18 cellular contexts compared by ENCODE assay signal in the genomic region with DNA sequence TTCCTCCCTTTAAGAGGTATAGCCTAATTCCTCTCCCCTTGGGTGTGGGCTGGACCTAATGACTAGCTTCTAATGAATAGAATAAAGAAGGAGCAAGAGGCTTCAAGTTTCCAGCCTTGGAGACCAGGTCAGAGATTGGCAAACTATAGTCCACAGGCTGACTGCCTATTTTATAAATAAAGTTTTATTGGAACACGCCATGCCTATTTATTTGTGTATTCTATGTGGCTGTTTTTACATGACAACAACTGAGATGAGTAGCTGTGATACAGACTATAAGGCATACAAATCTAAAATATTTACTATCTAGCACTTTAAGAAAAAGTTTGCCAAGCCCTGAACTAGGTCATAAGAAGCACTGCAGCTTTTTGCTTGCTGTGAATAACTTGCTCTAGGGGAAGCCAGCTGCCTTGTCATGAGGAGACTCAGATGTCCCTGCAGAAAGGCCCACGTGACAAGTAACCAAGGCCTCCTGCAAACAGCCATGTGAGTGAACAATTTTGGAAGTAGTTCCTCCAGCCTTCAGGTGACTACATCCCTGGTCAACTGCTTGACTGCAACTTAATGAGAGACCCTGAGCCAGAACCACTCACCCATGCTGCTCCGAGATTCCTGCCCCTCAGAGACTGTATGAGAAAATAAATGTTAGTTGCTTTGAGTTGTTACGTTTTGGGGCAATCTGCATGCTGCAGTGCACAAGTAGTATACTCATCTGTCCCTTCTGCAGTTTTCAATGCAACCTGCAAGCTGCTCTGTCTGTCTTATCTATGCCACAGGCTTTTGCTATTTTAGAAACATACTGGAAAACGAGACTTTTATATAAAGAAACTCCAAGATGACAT. TPM values are rescaled to one million over a fixed set of nuclear protein-coding genes. Genes with fewer than 3 reads are reported as not detected.
DNase-seq lines count a peak whose midpoint lies in the region; ATAC-seq and TF ChIP-seq lines count a peak whose summit lies in the region.
"Had no signal": no experiment of that assay in that cellular context is flagged by ENCODE, and none has a peak within 500 bp of the region (broad histone marks: within the 10 kb centered on the region; RNA-seq: fewer than 3 reads in every experiment).

No MANE protein-coding gene starts in this region.

- peaks cover 5% of the 10 kb centered on the region for H3K9me3 Mint-ChIP-seq in nephron progenitor cell
- H3K9me3 Mint-ChIP-seq: stimulated activated naive CD8-positive, alpha-beta T cell treated with anti-CD3 and anti-CD28 coated beads, Interleukin-15, amount 100 ng/mL, for 72 hours had no signal

- no peak for ATAC-seq in HG02588 (IDR thresholded peaks at IDR 0.05; ENCODE audit: unreplicated experiment)
- ATAC-seq: stimulated activated naive CD8-positive, alpha-beta T cell treated with anti-CD3 and anti-CD28 coated beads, Interleukin-15, amount 100 ng/mL, for 72 hours had no signal

- H3K9me3 ChIP-seq in muscle layer of duodenum (ENCODE audit: control insufficient read depth in 1 of 2, low read length in 2 of 2), result no peaks in the 10 kb centered on the region
- H3K9me3 ChIP-seq: ascending aorta, vagina had no signal

- H3K27ac ChIP-seq in dorsolateral prefrontal cortex (peak overlapping the region in 38 of 59 donors; percentile 1 to 75 (median 46)), muscle layer of duodenum (ENCODE audit: low read length) (peak overlapping the region; percentile 12)
- H3K27ac ChIP-seq: ascending aorta, vagina, VCaP had no signal

- intact Hi-C loops in dorsolateral prefrontal cortex (cut with DNase I), result no loop called here

- no peak overlapping the region for H3K4me3 ChIP-seq in dorsolateral prefrontal cortex
- H3K4me3 ChIP-seq in muscle layer of duodenum (ENCODE audit: low read depth in 1 of 2, low read length in 2 of 2), result no peak overlapping the region
- H3K4me3 ChIP-seq: ascending aorta, vagina had no signal

- H3K36me3 ChIP-seq in muscle layer of duodenum (ENCODE audit: control insufficient read depth in 1 of 2, insufficient read depth in 2 of 2, low read length in 2 of 2), result no peaks in the 10 kb centered on the region
- H3K36me3 ChIP-seq: ascending aorta, vagina had no signal

- no peaks in the 10 kb centered on the region for H3K27me3 ChIP-seq in dorsolateral prefrontal cortex
- H3K27me3 ChIP-seq in muscle layer of duodenum (ENCODE audit: low read depth, low read length), result no peaks in the 10 kb centered on the region
- H3K27me3 ChIP-seq: ascending aorta, vagina had no signal

- no peak overlapping the region for H3K4me3 Mint-ChIP-seq in nephron progenitor cell
- H3K4me3 Mint-ChIP-seq: stimulated activated naive CD8-positive, alpha-beta T cell treated with anti-CD3 and anti-CD28 coated beads, Interleukin-15, amount 100 ng/mL, for 72 hours had no signal

- no peaks in the 10 kb centered on the region for H3K36me3 Mint-ChIP-seq in nephron progenitor cell (ENCODE audit: low read depth)

- H3K4me1 ChIP-seq in muscle layer of duodenum (ENCODE audit: control insufficient read depth in 1 of 2, insufficient read depth in 2 of 2, low read length in 2 of 2), result no peaks in the 10 kb centered on the region
- H3K4me1 ChIP-seq: ascending aorta, vagina had no signal

- in situ Hi-C loops in Caki2 (cut with HindIII; ENCODE audit: low pct_unique_long_range_greater_than_20kb, low sequenced_read_pairs), result no loop called here

- peaks cover 7% of the 10 kb centered on the region for H3K27me3 Mint-ChIP-seq in nephron progenitor cell (ENCODE audit: low read depth, poor library complexity)
- H3K27me3 Mint-ChIP-seq: progenitor cell of endocrine pancreas; stimulated activated naive CD8-positive, alpha-beta T cell treated with anti-CD3 and anti-CD28 coated beads, Interleukin-15, amount 100 ng/mL, for 72 hours had no signal

- DNase-seq in Caki2 (ENCODE audit: low read depth) (peak; percentile 76), NAMALWA (ENCODE audit: low spot score) (peak; percentile 14), dorsolateral prefrontal cortex (peak in 6 of 10 donors; percentile 9 to 78 (median 57)), nephron progenitor cell (no peak), GOT3 (lab: John Stamatoyannopoulos, UW) (no peak), cerebellum (ENCODE audit: low spot score) (no peak)
- DNase-seq: activated effector memory CD4-positive, alpha-beta T cell treated with Interleukin-2 at 50 U/mL for 16 hours; cortex of kidney; kidney glomerular epithelial cell; NCI-H1436 treated with DMSO at 0.1 percent for 48 hours; NCI-H345; stimulated activated naive CD8-positive, alpha-beta T cell treated with anti-CD3 and anti-CD28 coated beads, Interleukin-15, amount 100 ng/mL, for 72 hours had no signal

- TF ChIP-seq CTCF in dorsolateral prefrontal cortex (IDR thresholded peaks at IDR 0.05 in 54 of 56, conservative IDR thresholded peaks at IDR 0.05 in 2 of 56; ENCODE audit: low read depth in 1 of 56, partially characterized antibody in 56 of 56), result no peak
- no peak for TF ChIP-seq CTCF in nephron progenitor cell (IDR thresholded peaks at IDR 0.05)

- H3K4me1 Mint-ChIP-seq in nephron progenitor cell, result no peaks in the 10 kb centered on the region

- no peak overlapping the region for H3K27ac Mint-ChIP-seq in nephron progenitor cell
- H3K27ac Mint-ChIP-seq: progenitor cell of endocrine pancreas had no signal

RNA-seq across cellular contexts. Expression of a gene that starts 21.1 kb away (rescaled TPM):
- 16.9 and 20.6 TPM in 2 replicates for total RNA-seq in Caki2 (2014; rRNA removed; shearing (Covaris generic); ENCODE audit: low replicate concordance)
- total RNA-seq in dorsolateral prefrontal cortex (10 to 100 TPM; 30.8 to 75.4 (median 54.1) TPM), cerebellum (48.9 TPM)

Comparison
In these comparisons a context has a peak if more than half of its experiments do, and no peak if none do; other contexts are left out.
1. DNase-seq: peak in Caki2 (single experiment), NAMALWA (single experiment) and dorsolateral prefrontal cortex (6 of 10); none in nephron progenitor cell (single experiment), GOT3 (single experiment) and cerebellum (single experiment).